In genomic region chr6:107736713-107737396, GRCh38 we compare ENCODE assay signal across 17 cellular contexts.
A peak's percentile ranks its signal among the peaks of the same experiment; 100 is the strongest.
DNase-seq lines count a peak whose midpoint lies in the region; ATAC-seq and TF ChIP-seq lines count a peak whose summit lies in the region.
"Had no signal": no experiment of that assay in that cellular context is flagged by ENCODE, and none has a peak within 500 bp of the region (broad histone marks: within the 10 kb centered on the region; RNA-seq: fewer than 3 reads in every experiment).

No MANE protein-coding gene starts in this region.

- no peak for TF ChIP-seq CTCF in WTC11 (IDR thresholded peaks at IDR 0.05)

- H3K27me3 Mint-ChIP-seq in WTC11 (ENCODE audit: low read depth) (peaks cover 5% of the 10 kb centered on the region), immature natural killer cell (ENCODE audit: low read depth in 3 of 3) (peaks cover 0 to 1% (median 0%) of the 10 kb centered on the region in 3 donors)

- no peak overlapping the region for H3K4me3 Mint-ChIP-seq in WTC11
- peak overlapping the region; percentile 57 to 83 (median 77) for H3K4me3 Mint-ChIP-seq in immature natural killer cell

- H3K9me3 Mint-ChIP-seq in WTC11: 0 out of 2 replicates have a peak, but pooled peaks cover 3% of the 10 kb centered on the region
- H3K9me3 Mint-ChIP-seq in immature natural killer cell: no peaks in the 10 kb centered on the region

- H3K9me3 ChIP-seq in thymus (ENCODE audit: control insufficient read depth): no peaks in the 10 kb centered on the region
- H3K9me3 ChIP-seq: stomach had no signal

- H3K27ac Mint-ChIP-seq in WTC11 (no peak overlapping the region), immature natural killer cell (peak overlapping the region; percentile 78 to 96 (median 92))

- 0 out of 2 replicates have a peak, but pooled peaks have one; percentile 24 for ATAC-seq in WTC11
- no peak for ATAC-seq in GM21423 (IDR thresholded peaks at IDR 0.05; ENCODE audit: unreplicated experiment)
- no peak for ATAC-seq in GM21786 (IDR thresholded peaks at IDR 0.05; ENCODE audit: unreplicated experiment)
- ATAC-seq in HG02623 (IDR thresholded peaks at IDR 0.05; ENCODE audit: unreplicated experiment): no peak
- ATAC-seq: K562, Panc1 had no signal

- POLR2A ChIA-PET in WTC11 (lab: Charles Lee): no interaction called here

- peak overlapping the region; percentile 87 for H3K27ac ChIP-seq in thymus (ENCODE audit: low read depth)

- H3K4me1 ChIP-seq in thymus (ENCODE audit: control insufficient read depth, insufficient read depth, low read length): peaks cover 60% of the 10 kb centered on the region

- DNase-seq in activated gamma-delta T cell treated with Interleukin-2 at 50 U/mL for 16 hours (peak; percentile 32), activated gamma-delta T cell (lab: John Stamatoyannopoulos, UW) (no peak), WTC11 (ENCODE audit: low spot score) (no peak), immature natural killer cell (peak; percentile 39 to 53 (median 50))
- DNase-seq: activated effector memory CD4-positive, alpha-beta T cell treated with Interleukin-2 at 50 U/mL for 16 hours; effector CD8-positive, alpha-beta T cell; H7; NCI-H1417; NCI-H226; occipital lobe; stomach had no signal

- no peaks in the 10 kb centered on the region for H3K36me3 ChIP-seq in thymus (ENCODE audit: control insufficient read depth, insufficient read depth)
- H3K36me3 ChIP-seq: stomach had no signal

- no peaks in the 10 kb centered on the region for H3K36me3 Mint-ChIP-seq in WTC11
- H3K36me3 Mint-ChIP-seq in immature natural killer cell: peaks cover 17 to 30% (median 18%) of the 10 kb centered on the region in 3 donors

- H3K4me1 Mint-ChIP-seq in WTC11 (peaks cover 25% of the 10 kb centered on the region), immature natural killer cell (peaks cover 87 to 89% of the 10 kb centered on the region in 2 donors)

- 25% methylated on average over 6 of the region's 6 CpGs for WGBS in thymus

- CTCF ChIA-PET in WTC11 (lab: Charles Lee): interaction anchor here (1.0 to 1.2 kb wide), 3 partner anchors 9 to 112 kb away, joined by 3 to 4 read pairs (median 3); no protein-coding TSS in a partner anchor

- peak overlapping the region; percentile 20 for H3K4me3 ChIP-seq in thymus (ENCODE audit: low read length)
- H3K4me3 ChIP-seq: K562, stomach had no signal

- no peaks in the 10 kb centered on the region for H3K27me3 ChIP-seq in thymus (ENCODE audit: control insufficient read depth, insufficient read depth)
- H3K27me3 ChIP-seq: stomach had no signal

TF ChIP-seq in WTC11, 78 proteins besides CTCF, POLR2A, EP300 and RAD21:
- TF ChIP-seq ZNF219 (CRISPR knock-in tag; IDR thresholded peaks at IDR 0.05; ENCODE audit: borderline replicate concordance) (no peak), ZSCAN18 (CRISPR knock-in tag; IDR thresholded peaks at IDR 0.05) (no peak), CREB1 (CRISPR knock-in tag; IDR thresholded peaks at IDR 0.05) (no peak), KAT7 (CRISPR knock-in tag; IDR thresholded peaks at IDR 0.05; ENCODE audit: borderline replicate concordance) (no peak), ZNF423 (CRISPR knock-in tag; IDR thresholded peaks at IDR 0.05) (no peak)
- TF ChIP-seq, protein P1, sequence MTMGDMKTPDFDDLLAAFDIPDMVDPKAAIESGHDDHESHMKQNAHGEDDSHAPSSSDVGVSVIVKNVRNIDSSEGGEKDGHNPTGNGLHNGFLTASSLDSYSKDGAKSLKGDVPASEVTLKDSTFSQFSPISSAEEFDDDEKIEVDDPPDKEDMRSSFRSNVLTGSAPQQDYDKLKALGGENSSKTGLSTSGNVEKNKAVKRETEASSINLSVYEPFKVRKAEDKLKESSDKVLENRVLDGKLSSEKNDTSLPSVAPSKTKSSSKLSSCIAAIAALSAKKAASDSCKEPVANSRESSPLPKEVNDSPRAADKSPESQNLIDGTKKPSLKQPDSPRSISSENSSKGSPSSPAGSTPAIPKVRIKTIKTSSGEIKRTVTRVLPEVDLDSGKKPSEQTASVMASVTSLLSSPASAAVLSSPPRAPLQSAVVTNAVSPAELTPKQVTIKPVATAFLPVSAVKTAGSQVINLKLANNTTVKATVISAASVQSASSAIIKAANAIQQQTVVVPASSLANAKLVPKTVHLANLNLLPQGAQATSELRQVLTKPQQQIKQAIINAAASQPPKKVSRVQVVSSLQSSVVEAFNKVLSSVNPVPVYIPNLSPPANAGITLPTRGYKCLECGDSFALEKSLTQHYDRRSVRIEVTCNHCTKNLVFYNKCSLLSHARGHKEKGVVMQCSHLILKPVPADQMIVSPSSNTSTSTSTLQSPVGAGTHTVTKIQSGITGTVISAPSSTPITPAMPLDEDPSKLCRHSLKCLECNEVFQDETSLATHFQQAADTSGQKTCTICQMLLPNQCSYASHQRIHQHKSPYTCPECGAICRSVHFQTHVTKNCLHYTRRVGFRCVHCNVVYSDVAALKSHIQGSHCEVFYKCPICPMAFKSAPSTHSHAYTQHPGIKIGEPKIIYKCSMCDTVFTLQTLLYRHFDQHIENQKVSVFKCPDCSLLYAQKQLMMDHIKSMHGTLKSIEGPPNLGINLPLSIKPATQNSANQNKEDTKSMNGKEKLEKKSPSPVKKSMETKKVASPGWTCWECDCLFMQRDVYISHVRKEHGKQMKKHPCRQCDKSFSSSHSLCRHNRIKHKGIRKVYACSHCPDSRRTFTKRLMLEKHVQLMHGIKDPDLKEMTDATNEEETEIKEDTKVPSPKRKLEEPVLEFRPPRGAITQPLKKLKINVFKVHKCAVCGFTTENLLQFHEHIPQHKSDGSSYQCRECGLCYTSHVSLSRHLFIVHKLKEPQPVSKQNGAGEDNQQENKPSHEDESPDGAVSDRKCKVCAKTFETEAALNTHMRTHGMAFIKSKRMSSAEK (CRISPR knock-in tag; IDR thresholded peaks at IDR 0.05; ENCODE audit: borderline replicate concordance): no peak

Comparison
In these comparisons a context has a peak if more than half of its experiments do, and no peak if none do; other contexts are left out.
1. DNase-seq: peak in activated gamma-delta T cell treated with Interleukin-2 at 50 U/mL for 16 hours (single experiment) and immature natural killer cell (3 of 3); none in activated gamma-delta T cell (single experiment) and WTC11 (single experiment).